ENCODE assay signal across 19 cellular contexts in the genomic region with DNA sequence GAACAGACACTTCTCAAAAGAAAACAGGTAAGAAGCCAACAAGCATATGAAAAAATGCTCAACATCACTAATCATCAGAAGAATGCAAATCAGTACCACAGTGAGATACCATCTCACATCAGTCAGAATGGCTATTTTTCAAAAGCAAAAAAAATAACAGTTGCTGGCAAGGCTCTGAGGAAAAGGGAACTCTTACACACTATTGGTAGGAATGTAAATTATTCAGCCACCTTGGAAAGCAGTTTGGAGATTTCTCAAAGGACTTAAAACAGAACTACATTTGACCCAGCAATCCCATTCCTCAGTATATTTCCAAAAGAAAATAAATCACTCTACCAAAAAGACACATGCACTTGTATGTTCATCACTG.
DNase-seq lines count a peak whose midpoint lies in the region; ATAC-seq, FAIRE-seq and TF ChIP-seq lines count a peak whose summit lies in the region.
"Had no signal": no experiment of that assay in that cellular context is flagged by ENCODE, and none has a peak within 500 bp of the region (broad histone marks: within the 10 kb centered on the region; RNA-seq: fewer than 3 reads in every experiment).

No MANE protein-coding gene starts in this region.

- no peak for TF ChIP-seq POLR2A in A549 (IDR thresholded peaks at IDR 0.05; ENCODE audit: low read length)

- H3K4me2 ChIP-seq in A549, result no peak overlapping the region
- H3K4me2 ChIP-seq: BLaER1 treated with 17β-estradiol and CSF1 and Interleukin-3, amounts not matched to agents 10 nM and 100 nM; GM23338 had no signal

- H3K36me3 ChIP-seq in HEK293 (ENCODE audit: control insufficient read depth in 2 of 2, insufficient read depth in 1 of 2, low read length in 2 of 2), result no peaks in the 10 kb centered on the region
- H3K36me3 ChIP-seq: BLaER1 treated with 17β-estradiol and CSF1 and Interleukin-3, amounts not matched to agents 10 nM and 100 nM had no signal

- H3K27ac ChIP-seq in A549, result no peak overlapping the region
- no peak overlapping the region for H3K27ac ChIP-seq in HEK293 (ENCODE audit: extremely low read depth, low read depth, low read length)
- H3K27ac ChIP-seq: BLaER1 treated with 17β-estradiol and CSF1 and Interleukin-3, amounts not matched to agents 10 nM and 100 nM had no signal

- H3K9me3 ChIP-seq in A549 (no peaks in the 10 kb centered on the region), HEK293 (ENCODE audit: control insufficient read depth, insufficient read depth, low read depth, low read length) (no peaks in the 10 kb centered on the region)
- H3K9me3 ChIP-seq: BLaER1 treated with 17β-estradiol and CSF1 and Interleukin-3, amounts not matched to agents 10 nM and 100 nM had no signal

- DNase-seq in A549 (ENCODE audit: low read depth in 1 of 2, low spot score in 1 of 2), result no peak
- peak; percentile 66 for DNase-seq in astrocyte of the hippocampus (ENCODE audit: low read depth, low spot score)
- DNase-seq in iris pigment epithelial cell (ENCODE audit: low read depth), result peak; percentile 16
- DNase-seq in D721Med (ENCODE audit: insufficient read length, low spot score), result no peak
- no peak for DNase-seq in stimulated activated CD8-positive, alpha-beta memory T cell treated with anti-CD3 and anti-CD28 coated beads, Interleukin-4, amount 100 ng/mL, for 48 hours
- no peak for DNase-seq in retina
- DNase-seq: 8988T; CD8-positive, alpha-beta memory T cell; COR-L47; GDM1; HCEC 1CT; HFFc6 had no signal

- ATAC-seq in A549, result no peak
- no peak for ATAC-seq in HG03025 (IDR thresholded peaks at IDR 0.05; ENCODE audit: low FRiP score, unreplicated experiment)
- ATAC-seq: GM23338 had no signal

- POLR2A ChIA-PET in A549 (lab: Yijun Ruan, JAX) (no interaction called here), HEK293 (lab: Yijun Ruan, JAX) (no interaction called here)

- H3K4me1 ChIP-seq in A549 (peaks cover 17% of the 10 kb centered on the region), HEK293 (ENCODE audit: control insufficient read depth, insufficient read depth, low read length) (no peaks in the 10 kb centered on the region)

- no peak for TF ChIP-seq CTCF in A549 (IDR thresholded peaks at IDR 0.05)
- TF ChIP-seq CTCF in HEK293 (tag by site-specific recombination; IDR thresholded peaks at IDR 0.05), result no peak
- TF ChIP-seq CTCF in D721Med (IDR thresholded peaks at IDR 0.05; ENCODE audit: insufficient read depth, missing control alignments), result no peak

- no peak for TF ChIP-seq RAD21 in A549 (conservative IDR thresholded peaks at IDR 0.05 in 1 of 2, IDR thresholded peaks at IDR 0.05 in 1 of 2)

- CTCF ChIA-PET in A549 (lab: Yijun Ruan, JAX) (interaction anchor here (0.7 to 1.2 kb wide), 2 partner anchors 8 to 108 kb away, joined by 3 read pairs; no protein-coding TSS in a partner anchor), HEK293 (lab: Yijun Ruan, JAX) (interaction anchor here (1.2 kb wide), 1 partner anchor 7 kb away, joined by 3 read pairs; no protein-coding TSS in a partner anchor)

- peak; percentile 59 for FAIRE-seq in A549 (lab: Jason Lieb, UNC)
- no peak for FAIRE-seq in D721Med (lab: Jason Lieb, UNC)
- FAIRE-seq: GM12892, GM18507, H54 had no signal

- no peak for TF ChIP-seq EP300 in A549 (IDR thresholded peaks at IDR 0.05)

- H3K4me3 ChIP-seq in A549 (no peak overlapping the region), HEK293 (ENCODE audit: low read depth, low read length) (no peak overlapping the region)
- H3K4me3 ChIP-seq: BLaER1 treated with 17β-estradiol and CSF1 and Interleukin-3, amounts not matched to agents 10 nM and 100 nM; GM23338 had no signal

TF ChIP-seq in A549, 52 proteins besides CTCF, POLR2A, EP300 and RAD21:
- TF ChIP-seq HOXA7 (CRISPR knock-in tag; IDR thresholded peaks at IDR 0.05) (no peak), EHMT2 (IDR thresholded peaks at IDR 0.05; ENCODE audit: low read depth) (no peak), ZC3H11A (IDR thresholded peaks at IDR 0.05) (no peak)

TF ChIP-seq in HEK293, 187 proteins besides CTCF, POLR2A, EP300 and RAD21:
- TF ChIP-seq SCRT2 (tag by site-specific recombination; IDR thresholded peaks at IDR 0.05), result 0 out of 2 replicates have a peak, but pooled peaks have one; percentile 4
- no peak for TF ChIP-seq ZNF350 (tag by site-specific recombination; IDR thresholded peaks at IDR 0.05)
- TF ChIP-seq ZNF658 (tag by site-specific recombination; IDR thresholded peaks at IDR 0.05), result no peak
- no peak for TF ChIP-seq ZNF341 (tag by site-specific recombination; IDR thresholded peaks at IDR 0.05; ENCODE audit: low read depth)
- no peak for TF ChIP-seq KLF16 (tag by site-specific recombination; IDR thresholded peaks at IDR 0.05)
- TF ChIP-seq, protein P1, sequence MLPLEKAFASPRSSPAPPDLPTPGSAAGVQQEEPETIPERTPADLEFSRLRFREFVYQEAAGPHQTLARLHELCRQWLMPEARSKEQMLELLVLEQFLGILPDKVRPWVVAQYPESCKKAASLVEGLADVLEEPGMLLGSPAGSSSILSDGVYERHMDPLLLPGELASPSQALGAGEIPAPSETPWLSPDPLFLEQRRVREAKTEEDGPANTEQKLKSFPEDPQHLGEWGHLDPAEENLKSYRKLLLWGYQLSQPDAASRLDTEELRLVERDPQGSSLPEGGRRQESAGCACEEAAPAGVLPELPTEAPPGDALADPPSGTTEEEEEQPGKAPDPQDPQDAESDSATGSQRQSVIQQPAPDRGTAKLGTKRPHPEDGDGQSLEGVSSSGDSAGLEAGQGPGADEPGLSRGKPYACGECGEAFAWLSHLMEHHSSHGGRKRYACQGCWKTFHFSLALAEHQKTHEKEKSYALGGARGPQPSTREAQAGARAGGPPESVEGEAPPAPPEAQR (tag by site-specific recombination; IDR thresholded peaks at IDR 0.05), result no peak
- TF ChIP-seq ZNF549 (tag by site-specific recombination; IDR thresholded peaks at IDR 0.05), result no peak

Comparison
In these comparisons a context has a peak if more than half of its experiments do, and no peak if none do; other contexts are left out.
1. DNase-seq: peak in astrocyte of the hippocampus (single experiment) and iris pigment epithelial cell (single experiment); none in A549 (0 of 2), D721Med (single experiment), stimulated activated CD8-positive, alpha-beta memory T cell treated with anti-CD3 and anti-CD28 coated beads, Interleukin-4, amount 100 ng/mL, for 48 hours (single experiment) and retina (single experiment).